In the genomic region with DNA sequence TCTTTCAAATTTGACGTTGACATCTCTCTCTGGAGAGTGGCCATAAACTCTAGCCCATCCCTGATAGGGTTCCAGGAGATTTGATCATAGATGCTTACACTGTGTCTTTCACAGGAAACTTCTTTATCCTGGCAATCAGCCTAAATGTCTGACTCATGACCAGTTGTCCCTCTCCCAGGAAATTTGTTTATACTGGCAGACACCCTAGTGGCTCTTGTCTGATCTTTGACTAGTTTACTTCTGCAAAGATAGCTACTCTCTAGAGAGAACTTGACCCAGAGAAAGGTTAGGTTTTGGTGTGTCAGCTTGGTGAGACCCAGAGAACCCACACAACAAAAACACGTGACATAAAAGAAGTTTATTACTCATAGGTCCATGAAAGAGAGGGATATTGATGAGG, we compare ENCODE assay signal across 16 cellular contexts.
DNase-seq lines count a peak whose midpoint lies in the region; TF ChIP-seq lines count a peak whose summit lies in the region.
"Had no signal": no experiment of that assay in that cellular context is flagged by ENCODE, and none has a peak within 500 bp of the region (broad histone marks: within the 10 kb centered on the region; RNA-seq: fewer than 3 reads in every experiment).

No MANE protein-coding gene starts in this region.

- H3K4me1 Mint-ChIP-seq in activated T-helper 2 cell treated with anti-CD3 and anti-CD28 coated beads, Interferon-gamma antibody, Interleukin-2, Interleukin-4, amounts not matched to agents 10 μg/mL and 5 μg/mL and 100 μg/mL, durations not matched to agents 14 hours and 24 hours and 36 hours (ENCODE audit: low read depth): no peaks in the 10 kb centered on the region
- H3K4me1 Mint-ChIP-seq: B cell, IgD-negative memory B cell had no signal

- peak; percentile 18 for DNase-seq in CMK (ENCODE audit: low read depth)
- DNase-seq in kidney epithelial cell (ENCODE audit: low read depth): peak; percentile 53
- no peak for DNase-seq in putamen (ENCODE audit: low spot score)
- DNase-seq in inferior parietal cortex (ENCODE audit: extremely low spot score): no peak
- no peak for DNase-seq in vagina (ENCODE audit: extremely low spot score in 2 of 2)
- DNase-seq in activated T-helper 2 cell treated with anti-CD3 and anti-CD28 coated beads, Interferon-gamma antibody, Interleukin-2, Interleukin-4, amounts not matched to agents 10 μg/mL and 5 μg/mL and 100 μg/mL, durations not matched to agents 14 hours and 24 hours and 36 hours (ENCODE audit: low spot score): no peak
- DNase-seq: activated gamma-delta T cell treated with Interleukin-2 at 50 U/mL for 16 hours, dermis blood vessel endothelial cell, hippocampal formation, trophoblast cell had no signal

- no peaks in the 10 kb centered on the region for H3K9me2 ChIP-seq in Loucy (replicated peaks; ENCODE audit: low read depth, low read length)

- no peak overlapping the region for H3K27ac Mint-ChIP-seq in activated T-helper 2 cell treated with anti-CD3 and anti-CD28 coated beads, Interferon-gamma antibody, Interleukin-2, Interleukin-4, amounts not matched to agents 10 μg/mL and 5 μg/mL and 100 μg/mL, durations not matched to agents 14 hours and 24 hours and 36 hours
- H3K27ac Mint-ChIP-seq: B cell, IgD-negative memory B cell had no signal

- H3K4me1 ChIP-seq in Loucy (ENCODE audit: insufficient read depth, low read length, poor library complexity, severe bottlenecking) (peaks cover 26% of the 10 kb centered on the region), vagina (no peaks in the 10 kb centered on the region)

- no peak for TF ChIP-seq CTCF in Loucy (conservative IDR thresholded peaks at IDR 0.05; ENCODE audit: low read length)
- TF ChIP-seq CTCF in VCaP (conservative IDR thresholded peaks at IDR 0.05): no peak
- no peak for TF ChIP-seq CTCF in kidney epithelial cell (IDR thresholded peaks at IDR 0.05; ENCODE audit: insufficient read depth, low read length, poor library complexity, severe bottlenecking)
- no peak for TF ChIP-seq CTCF in vagina (IDR thresholded peaks at IDR 0.05)

- no peak overlapping the region for H3K9ac ChIP-seq in Loucy (ENCODE audit: low read depth, low read length, poor library complexity, severe bottlenecking)

- no peaks in the 10 kb centered on the region for H3K9me3 ChIP-seq in Loucy (ENCODE audit: insufficient read depth, low read depth, low read length)
- no peaks in the 10 kb centered on the region for H3K9me3 ChIP-seq in vagina

- intact Hi-C loops in vagina (cut with DNase I): no loop called here
- intact Hi-C loops in activated T-helper 2 cell treated with anti-CD3 and anti-CD28 coated beads, Interferon-gamma antibody, Interleukin-2, Interleukin-4, amounts not matched to agents 10 μg/mL and 5 μg/mL and 100 μg/mL, durations not matched to agents 14 hours and 24 hours and 36 hours (cut with micrococcal nuclease): no loop called here

- H3K27me3 Mint-ChIP-seq in activated T-helper 2 cell treated with anti-CD3 and anti-CD28 coated beads, Interferon-gamma antibody, Interleukin-2, Interleukin-4, amounts not matched to agents 10 μg/mL and 5 μg/mL and 100 μg/mL, durations not matched to agents 14 hours and 24 hours and 36 hours (ENCODE audit: low read depth): no peaks in the 10 kb centered on the region
- H3K27me3 Mint-ChIP-seq: B cell, IgD-negative memory B cell had no signal

- H3K4me3 ChIP-seq in Loucy (ENCODE audit: low read length, poor library complexity, severe bottlenecking) (peak overlapping the region; percentile 27), kidney epithelial cell (ENCODE audit: low read depth, low read length) (no peak overlapping the region), vagina (no peak overlapping the region)
- H3K4me3 ChIP-seq: SK-N-MC, skin epidermis had no signal

- TF ChIP-seq POLR2A in vagina (IDR thresholded peaks at IDR 0.05): no peak

- no peak overlapping the region for H3K4me3 Mint-ChIP-seq in activated T-helper 2 cell treated with anti-CD3 and anti-CD28 coated beads, Interferon-gamma antibody, Interleukin-2, Interleukin-4, amounts not matched to agents 10 μg/mL and 5 μg/mL and 100 μg/mL, durations not matched to agents 14 hours and 24 hours and 36 hours (ENCODE audit: low read depth)
- H3K4me3 Mint-ChIP-seq: B cell, IgD-negative memory B cell had no signal

- H4K20me1 ChIP-seq in Loucy (ENCODE audit: insufficient read depth, low read length, poor library complexity, severe bottlenecking): no peaks in the 10 kb centered on the region

- H3K27me3 ChIP-seq in Loucy (ENCODE audit: insufficient read depth, low read length, poor library complexity, severe bottlenecking): no peaks in the 10 kb centered on the region
- H3K27me3 ChIP-seq in kidney epithelial cell (ENCODE audit: control insufficient read depth, insufficient read depth, low read length): no peaks in the 10 kb centered on the region
- H3K27me3 ChIP-seq in vagina: no peaks in the 10 kb centered on the region

- H3K27ac ChIP-seq in VCaP: peak overlapping the region; percentile 39
- H3K27ac ChIP-seq in vagina: no peak overlapping the region
- H3K27ac ChIP-seq: SK-N-MC, skin epidermis had no signal

- no peaks in the 10 kb centered on the region for H3K36me3 ChIP-seq in Loucy (ENCODE audit: insufficient read depth, low read length)
- no peaks in the 10 kb centered on the region for H3K36me3 ChIP-seq in kidney epithelial cell (ENCODE audit: control insufficient read depth, insufficient read depth, low read length)
- no peaks in the 10 kb centered on the region for H3K36me3 ChIP-seq in vagina

- H3K4me2 ChIP-seq in Loucy (ENCODE audit: low read depth, low read length, poor library complexity, severe bottlenecking): peak overlapping the region; percentile 56

- no peaks in the 10 kb centered on the region for H3K9me3 Mint-ChIP-seq in activated T-helper 2 cell treated with anti-CD3 and anti-CD28 coated beads, Interferon-gamma antibody, Interleukin-2, Interleukin-4, amounts not matched to agents 10 μg/mL and 5 μg/mL and 100 μg/mL, durations not matched to agents 14 hours and 24 hours and 36 hours

- no peaks in the 10 kb centered on the region for H3K79me2 ChIP-seq in Loucy (ENCODE audit: insufficient read depth, low read length)

- no peaks in the 10 kb centered on the region for H3K36me3 Mint-ChIP-seq in activated T-helper 2 cell treated with anti-CD3 and anti-CD28 coated beads, Interferon-gamma antibody, Interleukin-2, Interleukin-4, amounts not matched to agents 10 μg/mL and 5 μg/mL and 100 μg/mL, durations not matched to agents 14 hours and 24 hours and 36 hours (ENCODE audit: low read depth)
- H3K36me3 Mint-ChIP-seq: IgD-negative memory B cell had no signal

- H2AFZ ChIP-seq in Loucy (ENCODE audit: low read length): peak overlapping the region; percentile 31

- H3F3A ChIP-seq in Loucy (ENCODE audit: low read depth): no peaks in the 10 kb centered on the region

Comparison
In these comparisons a context has a peak if more than half of its experiments do, and no peak if none do; other contexts are left out.
1. DNase-seq: peak in CMK (single experiment) and kidney epithelial cell (single experiment); none in putamen (single experiment), inferior parietal cortex (single experiment), vagina (0 of 2) and activated T-helper 2 cell treated with anti-CD3 and anti-CD28 coated beads, Interferon-gamma antibody, Interleukin-2, Interleukin-4, amounts not matched to agents 10 μg/mL and 5 μg/mL and 100 μg/mL, durations not matched to agents 14 hours and 24 hours and 36 hours (single experiment).